In genomic region chr2:3624059-3624794, GRCh38 we compare ENCODE assay signal across 17 cellular contexts. TPM values are rescaled to one million over a fixed set of nuclear protein-coding genes. Genes with fewer than 3 reads are reported as not detected.
DNase-seq lines count a peak whose midpoint lies in the region; ATAC-seq, FAIRE-seq and TF ChIP-seq lines count a peak whose summit lies in the region.
"Had no signal": no experiment of that assay in that cellular context is flagged by ENCODE, and none has a peak within 500 bp of the region (broad histone marks: within the 10 kb centered on the region; RNA-seq: fewer than 3 reads in every experiment).

No MANE protein-coding gene starts in this region.

- H3K9me3 Mint-ChIP-seq in T-helper 2 cell treated with Interferon-gamma antibody and Interleukin-4, amounts not matched to agents 5 μg/mL and 100 μg/mL, for 36 hours, result no peaks in the 10 kb centered on the region

- peaks cover 12% of the 10 kb centered on the region for H3K27me3 Mint-ChIP-seq in T-helper 2 cell treated with Interferon-gamma antibody and Interleukin-4, amounts not matched to agents 5 μg/mL and 100 μg/mL, for 36 hours (ENCODE audit: low read depth)

- H3K27me3 ChIP-seq in GM12878 (replicated peaks in 1 of 2; ENCODE audit: control insufficient read depth in 2 of 2, insufficient read depth in 2 of 2, low read length in 1 of 2) (no peaks in the 10 kb centered on the region), lower lobe of right lung (ENCODE audit: low read depth) (no peaks in the 10 kb centered on the region)
- H3K27me3 ChIP-seq: upper lobe of left lung had no signal

- TF ChIP-seq POLR2A in GM12891 (IDR thresholded peaks at IDR 0.05; ENCODE audit: low read depth, low read length) (no peak), GM12878 (IDR thresholded peaks at IDR 0.05; ENCODE audit: low read depth, low read length) (no peak)

- TF ChIP-seq CTCF in GM12878 (IDR thresholded peaks at IDR 0.05 in 2 of 3, conservative IDR thresholded peaks at IDR 0.05 in 1 of 3; ENCODE audit: control insufficient read depth in 2 of 3, extremely low read depth in 1 of 3, insufficient read depth in 1 of 3, low read depth in 3 of 3, low read length in 3 of 3), result no peak
- no peak for TF ChIP-seq CTCF in lower lobe of right lung (IDR thresholded peaks at IDR 0.05)

- RAD21 ChIA-PET in GM12878 (lab: Charles Lee; ENCODE audit: unreplicated experiment), result interaction anchor here (0.6 to 1.8 kb wide), 10 partner anchors 14 to 177 kb away, joined by 3 to 15 read pairs (median 4); partner anchors contain the start of gene RNASEH1

- peak; percentile 81 for ATAC-seq in GM19043 (IDR thresholded peaks at IDR 0.05; ENCODE audit: low read depth, unreplicated experiment)
- ATAC-seq in HG02642 (IDR thresholded peaks at IDR 0.05; ENCODE audit: poor library complexity, unreplicated experiment), result peak; percentile 77
- peak; percentile 89 for ATAC-seq in GM12878
- ATAC-seq in lower lobe of right lung, result no peak
- no peak for ATAC-seq in HG03378 (IDR thresholded peaks at IDR 0.05; ENCODE audit: unreplicated experiment)
- ATAC-seq: PC-3 had no signal

- H4K20me1 ChIP-seq in GM12878 (ENCODE audit: control insufficient read depth, insufficient read depth), result no peaks in the 10 kb centered on the region

- H2AFZ ChIP-seq in GM12878 (ENCODE audit: control insufficient read depth, low read depth, low read length), result peak overlapping the region; percentile 59

- POLR2A ChIA-PET in GM12878 (lab: Charles Lee), result interaction anchor here (1.0 to 2.0 kb wide), 9 partner anchors 10 to 201 kb away, joined by 3 to 12 read pairs (median 5); partner anchors contain the start of gene RNASEH1

- no peak overlapping the region for H3K4me3 Mint-ChIP-seq in T-helper 2 cell treated with Interferon-gamma antibody and Interleukin-4, amounts not matched to agents 5 μg/mL and 100 μg/mL, for 36 hours

- no peak overlapping the region; the same call in 1 of the 2 replicates for H3K4me3 ChIP-seq in GM12878
- no peak overlapping the region for H3K4me3 ChIP-seq in lower lobe of right lung
- H3K4me3 ChIP-seq: prostate gland, upper lobe of left lung had no signal

- H3K27ac ChIP-seq in GM12878 (ENCODE audit: control insufficient read depth, insufficient read depth) (peak overlapping the region; percentile 51), lower lobe of right lung (no peak overlapping the region)
- H3K27ac ChIP-seq: epithelial cell of prostate, prostate gland, upper lobe of left lung had no signal

- H3K4me1 ChIP-seq in GM12878 (ENCODE audit: control insufficient read depth, insufficient read depth, low read length) (peaks cover 8% of the 10 kb centered on the region; the same call in 1 of the 2 replicates), lower lobe of right lung (peaks cover 7% of the 10 kb centered on the region)
- H3K4me1 ChIP-seq: prostate gland had no signal

- H3K9me3 ChIP-seq in GM12878 (replicated peaks; ENCODE audit: control insufficient read depth, insufficient read depth, low read length), result no peaks in the 10 kb centered on the region
- no peaks in the 10 kb centered on the region for H3K9me3 ChIP-seq in lower lobe of right lung
- H3K9me3 ChIP-seq: prostate gland, upper lobe of left lung had no signal

- intact Hi-C loops in GM12878 (cut with micrococcal nuclease; ENCODE audit: unreplicated experiment) (no loop called here), lower lobe of right lung (cut with DNase I) (no loop called here)

- no peak for TF ChIP-seq RAD21 in GM12878 (IDR thresholded peaks at IDR 0.05; ENCODE audit: insufficient read depth, low read depth, low read length)

- H3K36me3 Mint-ChIP-seq in T-helper 2 cell treated with Interferon-gamma antibody and Interleukin-4, amounts not matched to agents 5 μg/mL and 100 μg/mL, for 36 hours (ENCODE audit: low read depth), result no peaks in the 10 kb centered on the region

- peak overlapping the region; percentile 11; the same call in 1 of the 2 replicates for H3K4me2 ChIP-seq in GM12878 (ENCODE audit: control insufficient read depth, insufficient read depth)

- SMC1A ChIA-PET in GM12878 (lab: Charles Lee; ENCODE audit: uncharacterized antibody, unreplicated experiment), result interaction anchor here (0.6 to 3.1 kb wide), 12 partner anchors 15 to 417 kb away, joined by 3 to 27 read pairs (median 4); no protein-coding TSS in a partner anchor

- no peak overlapping the region for H3K9ac ChIP-seq in GM12878 (ENCODE audit: control insufficient read depth, insufficient read depth, low read length)

- CTCF ChIA-PET in GM12878 (lab: Yijun Ruan, JAX), result interaction anchor here (2.1 kb wide), 1 partner anchor 28 kb away, joined by 7 read pairs; no protein-coding TSS in a partner anchor

- 24% methylated on average over 4 of the region's 4 CpGs for WGBS in GM12878 (ENCODE audit: insufficient coverage, insufficient replicate concordance, low lambda C conversion rate, missing lambda C conversion rate)

- H3K4me1 Mint-ChIP-seq in T-helper 2 cell treated with Interferon-gamma antibody and Interleukin-4, amounts not matched to agents 5 μg/mL and 100 μg/mL, for 36 hours (ENCODE audit: low read depth), result no peaks in the 10 kb centered on the region

- BruUV-seq in GM12878 (replicated peaks; lab: Mats Ljungman, UMichigan), result no TSS peak

- H3K79me2 ChIP-seq in GM12878 (ENCODE audit: control insufficient read depth, insufficient read depth, low read length), result no peaks in the 10 kb centered on the region

- DNase-seq in GM12891 (ENCODE audit: insufficient read length, low spot score) (no peak), GM12878 (ENCODE audit: low read depth, low spot score) (peak; percentile 46), lower lobe of right lung (no peak), NCI-H2107 treated with DMSO at 0.1 percent for 48 hours (lab: John Stamatoyannopoulos, UW; ENCODE audit: unreplicated experiment) (no peak)
- DNase-seq in T-helper 2 cell treated with Interferon-gamma antibody and Interleukin-4, amounts not matched to agents 5 μg/mL and 100 μg/mL, for 36 hours (ENCODE audit: low spot score), result no peak
- DNase-seq: HCEC 1CT, NCI-H1105, NCI-H226, PC-3, SW 1271, upper lobe of left lung had no signal

- H3K27ac Mint-ChIP-seq in T-helper 2 cell treated with Interferon-gamma antibody and Interleukin-4, amounts not matched to agents 5 μg/mL and 100 μg/mL, for 36 hours, result no peak overlapping the region

- FAIRE-seq in GM12891 (lab: Jason Lieb, UNC), result peak; percentile 81
- peak; percentile 54 for FAIRE-seq in GM12878 (lab: Jason Lieb, UNC)

- H3K36me3 ChIP-seq in GM12878 (ENCODE audit: control insufficient read depth in 2 of 2, insufficient read depth in 2 of 2, low read length in 1 of 2), result no peaks in the 10 kb centered on the region
- no peaks in the 10 kb centered on the region for H3K36me3 ChIP-seq in lower lobe of right lung
- H3K36me3 ChIP-seq: prostate gland, upper lobe of left lung had no signal

- in situ Hi-C loops in GM12878 (cut with MboI), result no loop called here

- 0 out of 4 replicates have a peak, but pooled peaks have one; percentile 9 to 14 for TF ChIP-seq EP300 in GM12878 (IDR thresholded peaks at IDR 0.05; ENCODE audit: borderline replicate concordance in 1 of 2, control insufficient read depth in 1 of 2, low read depth in 2 of 2, low read length in 2 of 2)

RNA-seq across cellular contexts. Expression of gene COLEC11, which starts 29.3 kb away (rescaled TPM):
- 1.1 TPM for polyA plus RNA-seq in GM12891 (2012; ENCODE audit: low read depth, missing spikeins)
- 5.3 and 5.9 TPM in 2 replicates for total RNA-seq in GM12878 (2013; cell fraction: nucleolus; rRNA removed)
- total RNA-seq in GM12878 (2014; rRNA removed) (0.11 TPM in 1 of 2 replicates, not detected in the other), GM12878 (2014; rRNA removed; fragmentation: Illumina TruSeq; extraction: Trizol) (0.09 and 0.18 TPM in 2 replicates), GM12878 (2021) (0.66 and 0.74 TPM in 2 replicates), lower lobe of right lung (0.30 TPM)
- 0.39 TPM for polyA plus RNA-seq in GM12878 (2011; ENCODE audit: low read depth)
- polyA plus RNA-seq in GM12878 (2011; rRNA removed) (0.30 and 0.34 TPM in 2 replicates), GM12878 (2014; fragmentation: Illumina TruSeq; extraction: Trizol) (not detected in 2 replicates), GM12878 (2014; fragmentation: Nextera tagmentation; extraction: Ambion mirVana) (not detected), GM12878 (2014; rRNA removed) (0.08 and 0.13 TPM in 2 replicates), GM12878 (2016; fragmentation: Nextera tagmentation; extraction: Ambion mirVana) (under 1 TPM in 1 of 2 experiments, not detected in 1; 0.16 TPM)
- polyA plus RNA-seq in GM12878 (2011; cell fraction: cytosol; rRNA removed), result 0.38 and 0.39 TPM in 2 replicates
- 1.9 and 2.0 TPM in 2 replicates for polyA plus RNA-seq in GM12878 (2011; cell fraction: nucleus; rRNA removed)
- 0.60 and 0.77 TPM in 2 replicates for polyA plus RNA-seq in GM12878 (2012)
- 0.22 and 0.36 TPM in 2 replicates for polyA minus RNA-seq in GM12878 (2011; rRNA and poly(A)+ RNA removed)
- not detected in 2 replicates for polyA minus RNA-seq in GM12878 (2011; cell fraction: cytosol; rRNA and poly(A)+ RNA removed)
- 0.36 and 1.6 TPM in 2 replicates for polyA minus RNA-seq in GM12878 (2011; cell fraction: nucleus; rRNA and poly(A)+ RNA removed)
- total RNA-seq: chondrocyte had no signal

RNA-seq across cellular contexts. Expression of gene ALLC, which starts 33.8 kb away (rescaled TPM):
- not detected for polyA plus RNA-seq in GM12891 (2012; ENCODE audit: low read depth, missing spikeins)
- not detected in 2 replicates for total RNA-seq in GM12878 (2013; cell fraction: nucleolus; rRNA removed)
- total RNA-seq in GM12878 (2014; rRNA removed), result not detected in 2 replicates
- not detected in 2 replicates for total RNA-seq in GM12878 (2014; rRNA removed; fragmentation: Illumina TruSeq; extraction: Trizol)
- total RNA-seq in GM12878 (2021), result not detected in 2 replicates
- polyA plus RNA-seq in GM12878 (2011; ENCODE audit: low read depth), result not detected
- not detected in 2 replicates for polyA plus RNA-seq in GM12878 (2011; rRNA removed)
- polyA plus RNA-seq in GM12878 (2011; cell fraction: cytosol; rRNA removed), result not detected in 2 replicates
- 0.06 and 0.18 TPM in 2 replicates for polyA plus RNA-seq in GM12878 (2011; cell fraction: nucleus; rRNA removed)
- polyA plus RNA-seq in GM12878 (2012), result not detected in 2 replicates
- polyA plus RNA-seq in GM12878 (2014; fragmentation: Illumina TruSeq; extraction: Trizol), result not detected in 2 replicates
- polyA plus RNA-seq in GM12878 (2014; fragmentation: Nextera tagmentation; extraction: Ambion mirVana), result under 1 TPM in 1 of 2 experiments, not detected in 1; 0.05 TPM
- not detected in 2 replicates for polyA plus RNA-seq in GM12878 (2014; rRNA removed)
- polyA plus RNA-seq in GM12878 (2016; fragmentation: Nextera tagmentation; extraction: Ambion mirVana), result not detected
- not detected in 2 replicates for polyA minus RNA-seq in GM12878 (2011; rRNA and poly(A)+ RNA removed)
- not detected in 2 replicates for polyA minus RNA-seq in GM12878 (2011; cell fraction: cytosol; rRNA and poly(A)+ RNA removed)
- not detected in 2 replicates for polyA minus RNA-seq in GM12878 (2011; cell fraction: nucleus; rRNA and poly(A)+ RNA removed)
- not detected for total RNA-seq in lower lobe of right lung
- total RNA-seq: chondrocyte, PC-3, upper lobe of left lung had no signal

RNA-seq across cellular contexts. Expression of gene RPS7, which starts 49.2 kb away (rescaled TPM):
- polyA plus RNA-seq in GM12891 (2012; ENCODE audit: low read depth, missing spikeins), result 3,128 TPM
- 297 and 312 TPM in 2 replicates for total RNA-seq in GM12878 (2013; cell fraction: nucleolus; rRNA removed)
- 2,842 and 3,098 TPM in 2 replicates for total RNA-seq in GM12878 (2014; rRNA removed)
- total RNA-seq in GM12878 (2014; rRNA removed; fragmentation: Illumina TruSeq; extraction: Trizol), result 4,662 and 4,681 TPM in 2 replicates
- 2,368 and 2,463 TPM in 2 replicates for total RNA-seq in GM12878 (2021)
- 1,818 TPM for polyA plus RNA-seq in GM12878 (2011; ENCODE audit: low read depth)
- 2,490 and 2,717 TPM in 2 replicates for polyA plus RNA-seq in GM12878 (2011; rRNA removed)
- polyA plus RNA-seq in GM12878 (2011; cell fraction: cytosol; rRNA removed), result 1,447 and 1,733 TPM in 2 replicates
- polyA plus RNA-seq in GM12878 (2011; cell fraction: nucleus; rRNA removed), result 743 and 958 TPM in 2 replicates
- 2,414 and 2,708 TPM in 2 replicates for polyA plus RNA-seq in GM12878 (2012)
- polyA plus RNA-seq in GM12878 (2014; fragmentation: Illumina TruSeq; extraction: Trizol), result 3,268 and 3,336 TPM in 2 replicates
- 1,000 to 10,000 TPM; 3,009 to 3,046 TPM for polyA plus RNA-seq in GM12878 (2014; fragmentation: Nextera tagmentation; extraction: Ambion mirVana)
- polyA plus RNA-seq in GM12878 (2014; rRNA removed), result 2,698 and 2,951 TPM in 2 replicates
- 1,000 to 10,000 TPM; 1,197 to 1,434 TPM for polyA plus RNA-seq in GM12878 (2016; fragmentation: Nextera tagmentation; extraction: Ambion mirVana)
- 248 and 406 TPM in 2 replicates for polyA minus RNA-seq in GM12878 (2011; rRNA and poly(A)+ RNA removed)
- 310 and 334 TPM in 2 replicates for polyA minus RNA-seq in GM12878 (2011; cell fraction: cytosol; rRNA and poly(A)+ RNA removed)
- polyA minus RNA-seq in GM12878 (2011; cell fraction: nucleus; rRNA and poly(A)+ RNA removed), result 79.9 and 108 TPM in 2 replicates
- total RNA-seq in lower lobe of right lung, result 814 TPM

Comparison
In these comparisons a context has a peak if more than half of its experiments do, and no peak if none do; other contexts are left out.
1. ATAC-seq: peak in GM19043 (single experiment), HG02642 (single experiment) and GM12878 (single experiment); none in lower lobe of right lung (0 of 2) and HG03378 (single experiment).